In genomic region chr12:39785814-39786213, GRCh38 we compare ENCODE assay signal across 2 cellular contexts.
A peak's percentile ranks its signal among the peaks of the same experiment; 100 is the strongest.
DNase-seq lines count a peak whose midpoint lies in the region; ATAC-seq, FAIRE-seq and TF ChIP-seq lines count a peak whose summit lies in the region.
"Not testable (repeated sequence)": the region's sequence is repeated elsewhere in the genome, so short reads cannot be mapped to it uniquely, and the experiment has no call there.

No MANE protein-coding gene starts in this region.

- not testable (repeated sequence) for ATAC-seq in HepG2

- POLR2A ChIA-PET in HepG2 (lab: Yijun Ruan, JAX): not testable (repeated sequence)

- CTCF ChIA-PET in HepG2 (lab: Yijun Ruan, JAX; ENCODE audit: low intra/inter-chr PET ratio, low total read pairs): not testable (repeated sequence)

- not testable (repeated sequence) for H3K27me3 ChIP-seq in HepG2 (ENCODE audit: control insufficient read depth in 1 of 2, insufficient read depth in 2 of 2, low read length in 2 of 2); liver (ENCODE audit: control insufficient read depth in 4 of 4, insufficient read depth in 4 of 4, low read length in 3 of 4)

- DNase-seq in HepG2 (ENCODE audit: low spot score): not testable (repeated sequence)

- H3K9ac ChIP-seq in HepG2 (ENCODE audit: insufficient read depth, low read depth, low read length); liver (ENCODE audit: low read depth in 1 of 2, low read length in 2 of 2): not testable (repeated sequence)

- intact Hi-C loops in HepG2 (cut with micrococcal nuclease; ENCODE audit: unreplicated experiment): not testable (repeated sequence)

- TF ChIP-seq RAD21 in HepG2 (CRISPR knock-in tag; IDR thresholded peaks at IDR 0.05); liver (IDR thresholded peaks at IDR 0.05): not testable (repeated sequence)

- not testable (repeated sequence) for H3K79me2 ChIP-seq in HepG2 (ENCODE audit: insufficient read depth, low read length)

- in situ Hi-C loops in HepG2 (cut with HindIII; ENCODE audit: extremely low pct_ligation_motif_present, low pct_unique_long_range_greater_than_20kb): not testable (repeated sequence)

- not testable (repeated sequence) for H3K9me3 ChIP-seq in HepG2 (ENCODE audit: low read length); liver (ENCODE audit: control insufficient read depth in 4 of 4, low read length in 3 of 4)

- not testable (repeated sequence) for FAIRE-seq in HepG2 (lab: Jason Lieb, UNC)

- not testable (repeated sequence) for TF ChIP-seq POLR2A in HepG2 (IDR thresholded peaks at IDR 0.05; ENCODE audit: insufficient read depth in 1 of 2, low read depth in 2 of 2, low read length in 2 of 2)

- 45% methylated on average over 2 of the region's 2 CpGs for WGBS in HepG2 (ENCODE audit: low lambda C conversion rate)
- 61% methylated on average over 2 of the region's 2 CpGs for WGBS in liver

- H3K27ac ChIP-seq in HepG2 (ENCODE audit: extremely low read length, insufficient read depth, low read length); liver (ENCODE audit: low read depth in 1 of 2, low read length in 2 of 2): not testable (repeated sequence)

- H3K4me1 ChIP-seq in HepG2 (ENCODE audit: insufficient read depth, low read length); liver (ENCODE audit: control insufficient read depth in 4 of 4, insufficient read depth in 4 of 4, low read length in 3 of 4): not testable (repeated sequence)

- not testable (repeated sequence) for H3K36me3 ChIP-seq in HepG2 (replicated peaks in 1 of 2; ENCODE audit: control insufficient read depth in 1 of 2, insufficient read depth in 2 of 2, low read length in 2 of 2); liver (ENCODE audit: control insufficient read depth in 4 of 4, insufficient read depth in 3 of 4, low read depth in 1 of 4, low read length in 3 of 4)

- H2AFZ ChIP-seq in HepG2 (ENCODE audit: low read length): not testable (repeated sequence)

- BruUV-seq in HepG2 (replicated peaks; lab: Mats Ljungman, UMichigan): not testable (repeated sequence)

- TF ChIP-seq EP300 in HepG2 (IDR thresholded peaks at IDR 0.05; ENCODE audit: low read depth in 2 of 2, low read length in 2 of 2); HepG2 (CRISPR knock-in tag; IDR thresholded peaks at IDR 0.05; ENCODE audit: borderline replicate concordance): not testable (repeated sequence)

- TF ChIP-seq CTCF in HepG2 (CRISPR knock-in tag; IDR thresholded peaks at IDR 0.05); liver (IDR thresholded peaks at IDR 0.05; ENCODE audit: low read depth, low read length, missing input control): not testable (repeated sequence)

- H4K20me1 ChIP-seq in HepG2 (ENCODE audit: insufficient read depth, low read length): not testable (repeated sequence)

- H3K4me3 ChIP-seq in HepG2 (replicated peaks in 1 of 3; ENCODE audit: insufficient read depth in 1 of 3, low read depth in 2 of 3, low read length in 3 of 3); liver (ENCODE audit: low read depth in 1 of 3, low read length in 3 of 3): not testable (repeated sequence)

- not testable (repeated sequence) for H3K4me2 ChIP-seq in HepG2 (ENCODE audit: low read depth, low read length)

TF ChIP-seq in HepG2, 621 proteins besides CTCF, POLR2A, EP300 and RAD21:
- peak; percentile 22; the same call in 1 of the 2 replicates for TF ChIP-seq HNF4A (CRISPR knock-in tag; IDR thresholded peaks at IDR 0.05)

TF ChIP-seq in liver, 16 proteins besides CTCF, POLR2A, EP300 and RAD21:
- TF ChIP-seq HNF4G (IDR thresholded peaks at IDR 0.05) (peak; percentile 44), SP1 (IDR thresholded peaks at IDR 0.05) (peak; percentile 51), HNF4A (conservative IDR thresholded peaks at IDR 0.05) (peak; percentile 59 to 87)
